In the genomic region with DNA sequence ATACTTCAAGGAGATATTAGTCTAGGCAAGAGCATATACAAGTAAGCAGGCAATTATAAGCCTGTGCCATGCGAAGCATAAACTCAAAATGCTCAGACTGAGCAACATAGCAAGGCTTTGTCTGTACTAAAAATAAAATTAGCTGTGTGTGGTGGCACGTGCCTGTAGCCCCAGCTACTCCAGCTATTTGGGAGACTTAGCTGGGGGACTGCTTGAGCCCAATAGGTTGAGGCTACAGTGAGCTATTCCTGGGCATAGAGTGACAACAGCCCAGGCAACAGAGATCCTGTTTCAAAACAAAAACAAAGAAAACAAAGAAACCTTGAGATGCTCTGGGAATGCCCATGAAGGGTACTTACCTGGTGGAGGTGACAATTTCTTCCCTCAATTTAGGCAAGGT, we compare ENCODE assay signal across 29 cellular contexts.
"Had no signal": no experiment of that assay in that cellular context is flagged by ENCODE, and none has a peak within 500 bp of the region (broad histone marks: within the 10 kb centered on the region; RNA-seq: fewer than 3 reads in every experiment).

No MANE protein-coding gene starts in this region.

- H3K27me3 ChIP-seq: ascending aorta, cardiac muscle cell, Peyer's patch, SJCRH30 had no signal

- H3K4me3 ChIP-seq: ascending aorta, cardiac muscle cell, K562, Peyer's patch, SJCRH30, SK-N-MC had no signal

- H3K9me3 ChIP-seq: ascending aorta, Peyer's patch, SJCRH30 had no signal

- H3K36me3 ChIP-seq: ascending aorta, cardiac muscle cell, Peyer's patch, SJCRH30 had no signal

- H3K27ac ChIP-seq: ascending aorta, cardiac muscle cell, Peyer's patch, SJCRH30, SK-N-MC had no signal

- H3K4me1 ChIP-seq: ascending aorta, Peyer's patch had no signal

- DNase-seq: activated CD4-positive, alpha-beta T cell treated with anti-CD3 and anti-CD28 coated beads, Interleukin-2, amount 10 ng/mL, durations not matched to agents 24 days and 14 days; activated CD4-positive, alpha-beta T cell treated with anti-CD3 and anti-CD28 coated beads, Interleukin-2, amount 50 U/mL, for 4 hours; activated CD8-positive, alpha-beta T cell treated with anti-CD3 and anti-CD28 coated beads for 36 hours; activated gamma-delta T cell; activated naive CD4-positive, alpha-beta T cell treated with Interleukin-2 at 50 U/mL for 16 hours; activated naive CD8-positive, alpha-beta T cell treated with anti-CD3 and anti-CD28 coated beads, Interleukin-2, amount 10 ng/mL, durations not matched to agents 7 days and 5 days; activated T-cell treated with anti-CD3 and anti-CD28 coated beads, Interleukin-2, amount 50 U/mL, for 1 hour; activated T-cell treated with anti-CD3 and anti-CD28 coated beads, Interleukin-2, amount 50 U/mL, for 72 hours; amygdala; IMR-90; NCI-H1092 treated with DMSO at 0.1 percent for 48 hours; NCI-H1417; NCI-H146; NCI-H187; NCI-H2029 treated with DMSO at 0.1 percent for 48 hours; NCI-H2107; NCI-H345; NCI-H526; NCI-H748 treated with DMSO at 0.1 percent for 48 hours; NK-92 treated with Interleukin-12 subunit alpha and Interleukin-12 subunit beta, amount 100 ng/mL, for 24 hours; Peyer's patch; RPMI8226; SJCRH30; T1000 had no signal

- ATAC-seq: activated CD8-positive, alpha-beta T cell treated with anti-CD3 and anti-CD28 coated beads for 36 hours; activated T-cell treated with anti-CD3 and anti-CD28 coated beads, Interleukin-2, amount 50 U/mL, for 72 hours; K562; PC-3 had no signal
